In the genomic region with DNA sequence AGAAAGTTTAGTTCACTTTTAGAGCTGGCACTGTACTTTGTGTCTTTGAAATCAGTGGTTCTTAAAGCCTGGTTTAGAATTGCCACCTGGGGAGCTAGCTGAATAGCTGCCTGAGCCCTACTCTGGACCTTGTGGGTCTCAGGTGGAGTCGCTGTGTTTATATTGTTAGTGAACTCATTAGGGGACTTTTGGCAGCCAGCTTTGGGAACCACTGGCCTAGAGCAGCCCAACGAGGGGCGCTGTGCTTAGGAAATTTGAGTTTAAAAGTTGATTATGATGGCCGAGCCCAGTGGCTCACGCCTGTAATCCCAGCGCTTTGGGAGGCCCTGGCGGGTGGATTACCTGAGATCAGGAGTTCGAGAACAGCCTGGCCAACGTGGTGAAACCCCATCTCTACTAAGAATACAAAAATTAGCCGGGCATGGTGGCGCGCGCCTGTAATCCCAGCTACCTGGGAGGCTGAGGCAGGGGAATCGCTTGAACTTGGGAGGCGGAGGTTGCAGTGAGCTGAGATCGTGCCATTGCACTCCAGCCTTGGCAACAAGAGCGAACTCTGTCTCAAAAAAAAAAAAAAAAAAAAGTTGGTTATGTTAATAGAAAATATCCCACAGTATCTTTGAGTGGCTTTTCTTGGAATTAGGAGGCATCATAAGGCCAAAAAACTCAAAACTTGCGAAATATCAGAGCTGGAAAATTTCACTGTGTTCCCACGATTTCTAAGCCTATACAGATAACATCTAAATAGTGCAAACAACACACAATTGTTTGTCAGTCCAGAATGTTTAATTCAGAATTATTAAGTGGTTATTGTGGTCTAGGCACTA, we compare ENCODE assay signal across 8 cellular contexts. TPM values are rescaled to one million over a fixed set of nuclear protein-coding genes. Genes with fewer than 3 reads are reported as not detected.
DNase-seq lines count a peak whose midpoint lies in the region; ATAC-seq, FAIRE-seq and TF ChIP-seq lines count a peak whose summit lies in the region.

No MANE protein-coding gene starts in this region.

- no peak for FAIRE-seq in kidney (lab: Jason Lieb, UNC)

- H3K36me3 ChIP-seq in CD4-positive, CD25-positive, alpha-beta regulatory T cell (ENCODE audit: control insufficient read depth, insufficient read depth, low read length), result no peaks in the 10 kb centered on the region
- H3K36me3 ChIP-seq in kidney (ENCODE audit: control insufficient read depth in 1 of 2, insufficient read depth in 2 of 2, low read length in 2 of 2) (no peaks in the 10 kb centered on the region), stomach (no peaks in the 10 kb centered on the region)

- 59 to 71% (median 65%) methylated on average over 19 of the region's 19 CpGs for WGBS in stomach, 5 donors

- no peaks in the 10 kb centered on the region for H3K9me3 Mint-ChIP-seq in CD4-positive, CD25-positive, alpha-beta regulatory T cell
- no peaks in the 10 kb centered on the region for H3K9me3 Mint-ChIP-seq in activated naive CD8-positive, alpha-beta T cell treated with anti-CD3 and anti-CD28 coated beads, Interleukin-2, amount 10 ng/mL, durations not matched to agents 7 days and 5 days

- H3K27ac Mint-ChIP-seq in CD4-positive, CD25-positive, alpha-beta regulatory T cell, result peak overlapping the region; percentile 83 to 99 (median 95)
- H3K27ac Mint-ChIP-seq in activated naive CD8-positive, alpha-beta T cell treated with anti-CD3 and anti-CD28 coated beads, Interleukin-2, amount 10 ng/mL, durations not matched to agents 7 days and 5 days, result peak overlapping the region; percentile 99

- intact Hi-C loops in kidney (cut with DNase I) (no loop called here), stomach (cut with DNase I; ENCODE audit: low total_unique reads) (no loop called here)

- peak overlapping the region; percentile 87 to 98 (median 96) for H3K4me3 Mint-ChIP-seq in CD4-positive, CD25-positive, alpha-beta regulatory T cell
- peak overlapping the region; percentile 98 for H3K4me3 Mint-ChIP-seq in activated naive CD8-positive, alpha-beta T cell treated with anti-CD3 and anti-CD28 coated beads, Interleukin-2, amount 10 ng/mL, durations not matched to agents 7 days and 5 days

- no peaks in the 10 kb centered on the region for H3K9me3 ChIP-seq in CD4-positive, CD25-positive, alpha-beta regulatory T cell (ENCODE audit: control insufficient read depth in 2 of 2, low read length in 2 of 2)
- H3K9me3 ChIP-seq in kidney (ENCODE audit: control insufficient read depth in 1 of 2, low read length in 2 of 2) (no peaks in the 10 kb centered on the region), stomach (no peaks in the 10 kb centered on the region)

- no peaks in the 10 kb centered on the region for H3K27me3 Mint-ChIP-seq in CD4-positive, CD25-positive, alpha-beta regulatory T cell
- no peaks in the 10 kb centered on the region for H3K27me3 Mint-ChIP-seq in activated naive CD8-positive, alpha-beta T cell treated with anti-CD3 and anti-CD28 coated beads, Interleukin-2, amount 10 ng/mL, durations not matched to agents 7 days and 5 days

- no peak for ATAC-seq in CD4-positive, CD25-positive, alpha-beta regulatory T cell (ENCODE audit: low read depth in 2 of 2)
- ATAC-seq in GM19467 (IDR thresholded peaks at IDR 0.05; ENCODE audit: unreplicated experiment) (peak; percentile 8), GM19328 (IDR thresholded peaks at IDR 0.05; ENCODE audit: unreplicated experiment) (no peak), HG03039 (IDR thresholded peaks at IDR 0.05; ENCODE audit: unreplicated experiment) (no peak)
- peak; percentile 2 for ATAC-seq in activated naive CD8-positive, alpha-beta T cell treated with anti-CD3 and anti-CD28 coated beads, Interleukin-2, amount 10 ng/mL, durations not matched to agents 7 days and 5 days (ENCODE audit: low read depth)

- H3K27me3 ChIP-seq in CD4-positive, CD25-positive, alpha-beta regulatory T cell (ENCODE audit: control insufficient read depth, insufficient read depth, low read length), result no peaks in the 10 kb centered on the region
- no peaks in the 10 kb centered on the region for H3K27me3 ChIP-seq in stomach

- H3K4me3 ChIP-seq in CD4-positive, CD25-positive, alpha-beta regulatory T cell (ENCODE audit: low read depth, low read length), result peak overlapping the region; percentile 96
- peak overlapping the region; percentile 82 to 91 for H3K4me3 ChIP-seq in kidney (ENCODE audit: low read length in 2 of 2)
- peak overlapping the region; percentile 79 to 89 (median 83) for H3K4me3 ChIP-seq in stomach

- POLR2A ChIA-PET in activated naive CD8-positive, alpha-beta T cell treated with anti-CD3 and anti-CD28 coated beads, Interleukin-2, amount 10 ng/mL, durations not matched to agents 7 days and 5 days (lab: Charles Lee), result interaction anchor here (0.6 to 3.2 kb wide), 7 partner anchors 8 to 1733 kb away, joined by 3 to 34 read pairs (median 4); no protein-coding TSS in a partner anchor

- peak overlapping the region; percentile 92 for H3K27ac ChIP-seq in CD4-positive, CD25-positive, alpha-beta regulatory T cell (ENCODE audit: insufficient read depth, low read length, poor library complexity, severe bottlenecking)
- H3K27ac ChIP-seq in kidney (ENCODE audit: low read depth in 2 of 2, low read length in 2 of 2), result peak overlapping the region; percentile 72 to 87
- H3K27ac ChIP-seq in stomach, result peak overlapping the region; percentile 91 to 93 (median 92)

- H3K4me1 ChIP-seq in CD4-positive, CD25-positive, alpha-beta regulatory T cell (ENCODE audit: control insufficient read depth, insufficient read depth, low read length, poor library complexity, severe bottlenecking), result peaks cover 42% of the 10 kb centered on the region
- peaks cover 13 to 14% of the 10 kb centered on the region in 2 donors for H3K4me1 ChIP-seq in kidney (ENCODE audit: control insufficient read depth in 1 of 2, insufficient read depth in 1 of 2, low read depth in 1 of 2, low read length in 2 of 2)
- H3K4me1 ChIP-seq in stomach, result peaks cover 3 to 42% (median 26%) of the 10 kb centered on the region in 4 donors

- peak overlapping the region; percentile 61 to 93 for H3K9ac ChIP-seq in kidney (ENCODE audit: low read length in 2 of 2)

- TF ChIP-seq EP300 in stomach (IDR thresholded peaks at IDR 0.05), result no peak

- TF ChIP-seq CTCF in kidney (IDR thresholded peaks at IDR 0.05; ENCODE audit: borderline replicate concordance, extremely low read depth, insufficient read depth) (no peak), stomach (IDR thresholded peaks at IDR 0.05) (no peak)

- peaks cover 16% of the 10 kb centered on the region for H3K36me3 Mint-ChIP-seq in CD4-positive, CD25-positive, alpha-beta regulatory T cell
- peaks cover 9% of the 10 kb centered on the region for H3K36me3 Mint-ChIP-seq in activated naive CD8-positive, alpha-beta T cell treated with anti-CD3 and anti-CD28 coated beads, Interleukin-2, amount 10 ng/mL, durations not matched to agents 7 days and 5 days

- peaks cover 15 to 54% (median 34%) of the 10 kb centered on the region in 4 donors for H3K4me1 Mint-ChIP-seq in CD4-positive, CD25-positive, alpha-beta regulatory T cell
- H3K4me1 Mint-ChIP-seq in activated naive CD8-positive, alpha-beta T cell treated with anti-CD3 and anti-CD28 coated beads, Interleukin-2, amount 10 ng/mL, durations not matched to agents 7 days and 5 days, result peaks cover 28% of the 10 kb centered on the region

- no peak for DNase-seq in CD4-positive, CD25-positive, alpha-beta regulatory T cell
- DNase-seq in HS-5 (ENCODE audit: low read depth) (peak; percentile 10), kidney (no peak), stomach (no peak)
- peak; percentile 30 for DNase-seq in activated naive CD8-positive, alpha-beta T cell treated with anti-CD3 and anti-CD28 coated beads, Interleukin-2, amount 10 ng/mL, durations not matched to agents 7 days and 5 days

- no peak for TF ChIP-seq POLR2A in stomach (IDR thresholded peaks at IDR 0.05)

RNA-seq across cellular contexts. Expression of a gene that starts 0.8 kb away (rescaled TPM):
- total RNA-seq in CD4-positive, CD25-positive, alpha-beta regulatory T cell, result 30.9 TPM
- polyA plus RNA-seq in CD4-positive, CD25-positive, alpha-beta regulatory T cell, result 10 to 100 TPM; 26.7 to 45.8 (median 30.7) TPM
- total RNA-seq in activated naive CD8-positive, alpha-beta T cell treated with anti-CD3 and anti-CD28 coated beads, Interleukin-2, amount 10 ng/mL, durations not matched to agents 7 days and 5 days, result 10 to 100 TPM; 37.1 to 42.6 TPM
- total RNA-seq in kidney (61.0 TPM), stomach (10 to 100 TPM; 14.6 to 73.6 (median 48.7) TPM)
- polyA plus RNA-seq in kidney (ENCODE audit: insufficient read depth, low read depth, low replicate concordance) (57.7 TPM), stomach (10 to 100 TPM; 18.2 to 23.8 (median 21.7) TPM)

Comparison
In these comparisons a context has a peak if more than half of its experiments do, and no peak if none do; other contexts are left out.
1. ATAC-seq: peak in GM19467 (single experiment) and activated naive CD8-positive, alpha-beta T cell treated with anti-CD3 and anti-CD28 coated beads, Interleukin-2, amount 10 ng/mL, durations not matched to agents 7 days and 5 days (single experiment); none in CD4-positive, CD25-positive, alpha-beta regulatory T cell (0 of 2), GM19328 (single experiment) and HG03039 (single experiment).
2. DNase-seq: peak in HS-5 (single experiment) and activated naive CD8-positive, alpha-beta T cell treated with anti-CD3 and anti-CD28 coated beads, Interleukin-2, amount 10 ng/mL, durations not matched to agents 7 days and 5 days (single experiment); none in CD4-positive, CD25-positive, alpha-beta regulatory T cell (0 of 3), kidney (single experiment) and stomach (single experiment).
3. Peak in every context shown above with its lines, with median percentiles within 50 percentile points of each other: H3K27ac ChIP-seq and H3K4me3 ChIP-seq.